In genomic region chr10:4353964-4354363, GRCh38 we compare ENCODE assay signal across 11 cellular contexts.
DNase-seq lines count a peak whose midpoint lies in the region; ATAC-seq and TF ChIP-seq lines count a peak whose summit lies in the region.
"Had no signal": no experiment of that assay in that cellular context is flagged by ENCODE, and none has a peak within 500 bp of the region (broad histone marks: within the 10 kb centered on the region; RNA-seq: fewer than 3 reads in every experiment).

No MANE protein-coding gene starts in this region.

- no peaks in the 10 kb centered on the region for H3K79me2 ChIP-seq in GM23338 (replicated peaks; ENCODE audit: insufficient read depth)
- no peaks in the 10 kb centered on the region for H3K79me2 ChIP-seq in parathyroid adenoma

- no peak overlapping the region for H3K4me3 ChIP-seq in GM23338
- peak overlapping the region; percentile 19 for H3K4me3 ChIP-seq in epithelial cell of proximal tubule (ENCODE audit: low read depth, low read length)
- peak overlapping the region; percentile 24 for H3K4me3 ChIP-seq in parathyroid adenoma (ENCODE audit: low read depth, low read length)
- H3K4me3 ChIP-seq: right lobe of liver had no signal

- DNase-seq in GM23338 (ENCODE audit: low spot score) = no peak
- peak; percentile 82 for DNase-seq in RPMI7951 (ENCODE audit: low read depth)
- DNase-seq in epithelial cell of proximal tubule (ENCODE audit: low read depth) = peak; percentile 74
- no peak for DNase-seq in cerebellar cortex (ENCODE audit: low spot score)
- no peak for DNase-seq in ecto neural progenitor cell (ENCODE audit: low spot score)
- DNase-seq: NCI-H446 treated with DMSO at 0.1 percent for 48 hours, right lobe of liver, T-helper 1 cell had no signal

- H3K27ac ChIP-seq in GM23338 (ENCODE audit: low read depth) = no peak overlapping the region
- H3K27ac ChIP-seq in parathyroid adenoma = no peak overlapping the region
- H3K27ac ChIP-seq: right lobe of liver had no signal

- no peaks in the 10 kb centered on the region for H3F3A ChIP-seq in GM23338 (replicated peaks; ENCODE audit: low read depth)

- TF ChIP-seq CTCF in GM23338 (conservative IDR thresholded peaks at IDR 0.05; ENCODE audit: low read depth in 2 of 2) (no peak), epithelial cell of proximal tubule (conservative IDR thresholded peaks at IDR 0.05; ENCODE audit: low read depth, low read length) (no peak), parathyroid adenoma (IDR thresholded peaks at IDR 0.05) (no peak)

- H4K20me1 ChIP-seq in GM23338 (replicated peaks; ENCODE audit: insufficient read depth) = no peaks in the 10 kb centered on the region

- H3K4me3 Mint-ChIP-seq in GM23338 = no peak overlapping the region
- H3K4me3 Mint-ChIP-seq in stimulated activated memory B cell treated with anti-CD40 and anti-IgM and Interleukin-4, amounts not matched to agents 10 μg/mL and 1 μg/mL and 100 μg/mL, for 72 hours = no peak overlapping the region

- H2AFZ ChIP-seq in GM23338 (no peak overlapping the region), parathyroid adenoma (no peak overlapping the region)

- H3K27ac Mint-ChIP-seq in GM23338 = 0 out of 2 replicates have a peak overlapping the region, but pooled peaks have one; percentile 0
- no peak overlapping the region for H3K27ac Mint-ChIP-seq in stimulated activated memory B cell treated with anti-CD40 and anti-IgM and Interleukin-4, amounts not matched to agents 10 μg/mL and 1 μg/mL and 100 μg/mL, for 72 hours

- H3K27me3 ChIP-seq in GM23338 (ENCODE audit: insufficient read depth) = no peaks in the 10 kb centered on the region
- no peaks in the 10 kb centered on the region for H3K27me3 ChIP-seq in parathyroid adenoma (ENCODE audit: control insufficient read depth, insufficient read depth, low read length)
- H3K27me3 ChIP-seq: right lobe of liver had no signal

- no peaks in the 10 kb centered on the region for H3K9me3 Mint-ChIP-seq in GM23338
- H3K9me3 Mint-ChIP-seq in stimulated activated memory B cell treated with anti-CD40 and anti-IgM and Interleukin-4, amounts not matched to agents 10 μg/mL and 1 μg/mL and 100 μg/mL, for 72 hours = no peaks in the 10 kb centered on the region

- H3K9ac ChIP-seq in parathyroid adenoma = no peak overlapping the region

- H3K4me1 ChIP-seq in GM23338 (ENCODE audit: insufficient read depth) = peaks cover 6% of the 10 kb centered on the region; the same call in 1 of the 2 replicates
- H3K4me1 ChIP-seq in parathyroid adenoma = peaks cover 5% of the 10 kb centered on the region
- H3K4me1 ChIP-seq: right lobe of liver had no signal

- H3K27me3 Mint-ChIP-seq in GM23338 (ENCODE audit: insufficient read depth, low read depth, poor library complexity) = peaks cover 3% of the 10 kb centered on the region
- H3K27me3 Mint-ChIP-seq in stimulated activated memory B cell treated with anti-CD40 and anti-IgM and Interleukin-4, amounts not matched to agents 10 μg/mL and 1 μg/mL and 100 μg/mL, for 72 hours = peaks cover 10% of the 10 kb centered on the region

- ATAC-seq in GM23338 (no peak), HG03039 (IDR thresholded peaks at IDR 0.05; ENCODE audit: unreplicated experiment) (no peak)
- ATAC-seq in stimulated activated memory B cell treated with anti-CD40 and anti-IgM and Interleukin-4, amounts not matched to agents 10 μg/mL and 1 μg/mL and 100 μg/mL, for 72 hours = no peak

- H3K36me3 ChIP-seq in GM23338 (ENCODE audit: insufficient read depth) = no peaks in the 10 kb centered on the region
- H3K36me3 ChIP-seq in parathyroid adenoma (ENCODE audit: control insufficient read depth, insufficient read depth, low read length) = no peaks in the 10 kb centered on the region
- H3K36me3 ChIP-seq: right lobe of liver had no signal

- peaks cover 10% of the 10 kb centered on the region; the same call in 2 of the 3 replicates for H3K4me1 Mint-ChIP-seq in GM23338
- peaks cover 6% of the 10 kb centered on the region for H3K4me1 Mint-ChIP-seq in stimulated activated memory B cell treated with anti-CD40 and anti-IgM and Interleukin-4, amounts not matched to agents 10 μg/mL and 1 μg/mL and 100 μg/mL, for 72 hours

- no peaks in the 10 kb centered on the region for H3K36me3 Mint-ChIP-seq in GM23338 (ENCODE audit: low read depth)
- H3K36me3 Mint-ChIP-seq in stimulated activated memory B cell treated with anti-CD40 and anti-IgM and Interleukin-4, amounts not matched to agents 10 μg/mL and 1 μg/mL and 100 μg/mL, for 72 hours = no peaks in the 10 kb centered on the region

- H3K9me2 ChIP-seq in GM23338 (ENCODE audit: insufficient read depth) = peaks cover 9% of the 10 kb centered on the region; the same call in 1 of the 2 replicates

- no peak overlapping the region for H3K4me2 ChIP-seq in GM23338
- H3K4me2 ChIP-seq in parathyroid adenoma (ENCODE audit: low read length) = peak overlapping the region; percentile 39

- no peaks in the 10 kb centered on the region for H3K9me3 ChIP-seq in parathyroid adenoma (ENCODE audit: control insufficient read depth, low read length)
- H3K9me3 ChIP-seq: right lobe of liver had no signal

TF ChIP-seq in GM23338, 12 proteins besides CTCF, POLR2A, EP300 and RAD21 (continues in another document):
- TF ChIP-seq JUNB (IDR thresholded peaks at IDR 0.05; ENCODE audit: unreplicated experiment) (no peak), REST (IDR thresholded peaks at IDR 0.05; ENCODE audit: unreplicated experiment) (no peak), ZNF331 (CRISPR knock-in tag; IDR thresholded peaks at IDR 0.05; ENCODE audit: low read depth) (no peak), STAT1 (IDR thresholded peaks at IDR 0.05; ENCODE audit: unreplicated experiment) (no peak), EZH2 (IDR thresholded peaks at IDR 0.05; ENCODE audit: low read depth, unreplicated experiment) (no peak), NANOG (IDR thresholded peaks at IDR 0.05; ENCODE audit: borderline replicate concordance) (no peak), EZH2phosphoT487 (IDR thresholded peaks at IDR 0.05; ENCODE audit: unreplicated experiment) (no peak), ZNF114 (CRISPR knock-in tag; IDR thresholded peaks at IDR 0.05) (no peak), POLR2AphosphoS5 (IDR thresholded peaks at IDR 0.05; ENCODE audit: low read depth) (no peak)

Comparison
In these comparisons a context has a peak if more than half of its experiments do, and no peak if none do; other contexts are left out.
1. DNase-seq: peak in RPMI7951 (single experiment) and epithelial cell of proximal tubule (single experiment); none in GM23338 (single experiment), cerebellar cortex (single experiment) and ecto neural progenitor cell (single experiment).